In the genomic region with DNA sequence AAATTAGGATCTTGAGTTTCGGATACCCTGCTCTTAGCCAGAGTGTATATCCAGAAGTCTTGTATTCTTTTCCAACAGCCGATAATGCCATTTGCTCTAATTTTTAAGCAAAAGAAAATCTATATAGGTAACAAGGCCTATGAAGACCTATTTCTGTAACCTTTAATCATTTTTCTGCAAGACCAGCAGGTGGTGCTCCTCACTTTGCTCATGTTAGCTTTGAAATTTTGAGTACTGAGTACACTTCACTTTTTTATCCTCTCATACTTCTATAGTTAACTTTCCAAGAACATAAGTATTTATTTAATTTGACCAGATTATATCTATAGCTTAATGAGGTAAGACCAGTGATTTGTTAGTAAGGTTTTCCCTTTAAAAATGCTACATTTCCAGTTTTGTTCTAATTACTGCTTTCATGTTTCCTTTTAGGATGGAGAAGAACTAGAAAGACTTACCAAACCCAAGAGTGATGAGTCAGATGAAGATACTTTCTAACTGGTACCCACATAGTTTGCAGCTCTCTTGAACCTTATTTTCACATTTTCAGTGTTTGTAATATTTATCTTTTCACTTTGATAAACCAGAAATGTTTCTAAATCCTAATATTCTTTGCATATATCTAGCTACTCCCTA, we compare ENCODE assay signal across 7 cellular contexts. TPM values are rescaled to one million over a fixed set of nuclear protein-coding genes. Genes with fewer than 3 reads are reported as not detected.
A peak's percentile ranks its signal among the peaks of the same experiment; 100 is the strongest.
DNase-seq lines count a peak whose midpoint lies in the region; ATAC-seq and TF ChIP-seq lines count a peak whose summit lies in the region.

No MANE protein-coding gene starts in this region.

- H3K27me3 Mint-ChIP-seq in HFFc6 (ENCODE audit: insufficient read depth): no peaks in the 10 kb centered on the region; the same call in 1 of the 2 replicates

- H3K4me2 ChIP-seq in DOHH2 (ENCODE audit: low read length): no peak overlapping the region

- peak; percentile 70 for TF ChIP-seq CTCF in DOHH2 (IDR thresholded peaks at IDR 0.05; ENCODE audit: low read depth, low read length, poor library complexity, severe bottlenecking)
- TF ChIP-seq CTCF in HFFc6 (IDR thresholded peaks at IDR 0.05): peak; percentile 88
- TF ChIP-seq CTCF in ascending aorta (IDR thresholded peaks at IDR 0.05): peak in 2 of 3 experiments; percentile 42 to 58
- TF ChIP-seq CTCF in lower lobe of right lung (IDR thresholded peaks at IDR 0.05): peak; percentile 54

- H3K4me1 ChIP-seq in DOHH2 (ENCODE audit: control insufficient read depth, low read length) (peaks cover 25% of the 10 kb centered on the region), NT2/D1 (ENCODE audit: insufficient read depth, insufficient read length) (no peaks in the 10 kb centered on the region), ascending aorta (no peaks in the 10 kb centered on the region), lower lobe of right lung (no peaks in the 10 kb centered on the region)

- peaks cover 62% of the 10 kb centered on the region for H3K36me3 ChIP-seq in DOHH2 (ENCODE audit: control insufficient read depth, low read length)
- peaks cover 36% of the 10 kb centered on the region for H3K36me3 ChIP-seq in NT2/D1 (ENCODE audit: insufficient read depth, insufficient read length, low read length)
- H3K36me3 ChIP-seq in ascending aorta: peaks cover 9 to 55% of the 10 kb centered on the region in 2 donors
- H3K36me3 ChIP-seq in lower lobe of right lung: peaks cover 76% of the 10 kb centered on the region

- H3K4me1 Mint-ChIP-seq in HFFc6 (ENCODE audit: low read depth): peaks cover 45% of the 10 kb centered on the region

- H3K4me3 ChIP-seq in DOHH2 (ENCODE audit: low read length) (no peak overlapping the region), NT2/D1 (ENCODE audit: insufficient read length, low read depth) (no peak overlapping the region), ascending aorta (no peak overlapping the region), lower lobe of right lung (no peak overlapping the region)

- H3K9me3 ChIP-seq in DOHH2 (ENCODE audit: control insufficient read depth, insufficient read depth, low read length) (no peaks in the 10 kb centered on the region), NT2/D1 (ENCODE audit: insufficient read depth, low read length) (no peaks in the 10 kb centered on the region), ascending aorta (no peaks in the 10 kb centered on the region), lower lobe of right lung (no peaks in the 10 kb centered on the region)

- no peaks in the 10 kb centered on the region for H3K9me3 Mint-ChIP-seq in HFFc6

- no peaks in the 10 kb centered on the region for H4K20me1 ChIP-seq in DOHH2 (ENCODE audit: control insufficient read depth, insufficient read depth, low read depth, low read length)

- H3K36me3 Mint-ChIP-seq in HFFc6 (ENCODE audit: low read depth): peaks cover 4% of the 10 kb centered on the region

- intact Hi-C loops in ascending aorta (cut with DNase I): loop anchor here (5.0 kb wide), 3 partner anchors 60 to 400 kb away; a partner anchor contains a TSS
- intact Hi-C loops in lower lobe of right lung (cut with DNase I): no loop called here

- H3F3A ChIP-seq in DOHH2 (ENCODE audit: control insufficient read depth, insufficient read depth): no peaks in the 10 kb centered on the region

- H3K4me3 Mint-ChIP-seq in HFFc6: no peak overlapping the region

- no peak overlapping the region for H3K27ac ChIP-seq in DOHH2 (ENCODE audit: low read depth, low read length)
- H3K27ac ChIP-seq in ascending aorta: no peak overlapping the region
- no peak overlapping the region for H3K27ac ChIP-seq in lower lobe of right lung

- H3K9me2 ChIP-seq in DOHH2 (replicated peaks; ENCODE audit: control insufficient read depth, low read length): no peaks in the 10 kb centered on the region

- no peak overlapping the region for H3K27ac Mint-ChIP-seq in HFFc6

- H3K79me2 ChIP-seq in DOHH2 (ENCODE audit: control insufficient read depth, low read length): no peaks in the 10 kb centered on the region

- H3K27me3 ChIP-seq in DOHH2 (ENCODE audit: control insufficient read depth, low read length) (no peaks in the 10 kb centered on the region), NT2/D1 (ENCODE audit: insufficient read depth, insufficient read length) (no peaks in the 10 kb centered on the region), ascending aorta (no peaks in the 10 kb centered on the region), lower lobe of right lung (ENCODE audit: low read depth) (no peaks in the 10 kb centered on the region)

- no peak overlapping the region for H3K9ac ChIP-seq in NT2/D1 (ENCODE audit: insufficient read length, low read depth)

- ATAC-seq in lower lobe of right lung: peak; percentile 39 to 55
- no peak for ATAC-seq in GM19351 (IDR thresholded peaks at IDR 0.05; ENCODE audit: unreplicated experiment)

- DNase-seq in HFFc6 (peak; percentile 71), NT2/D1 (ENCODE audit: low read depth, low spot score) (peak; percentile 39), ascending aorta (ENCODE audit: low spot score in 2 of 2) (no peak), lower lobe of right lung (no peak), cortex of kidney (lab: John Stamatoyannopoulos, UW) (no peak)

RNA-seq across cellular contexts. Expression of a gene that starts 20.5 kb away (rescaled TPM):
- total RNA-seq in HFFc6 (2021; fragmentation: NEBNext Ultra II Directional; extraction: Animal tissue kit (Norgen Biotek cat#: 25700)): 10 to 100 TPM; 29.2 to 37.3 (median 35.0) TPM
- total RNA-seq in ascending aorta (20.8 TPM), lower lobe of right lung (37.4 TPM)

RNA-seq across cellular contexts. Expression of a gene that starts 20.6 kb away (rescaled TPM):
- 10 to 100 TPM; 61.8 to 75.9 (median 71.5) TPM for total RNA-seq in HFFc6 (2021; fragmentation: NEBNext Ultra II Directional; extraction: Animal tissue kit (Norgen Biotek cat#: 25700))
- total RNA-seq in ascending aorta (73.3 TPM), lower lobe of right lung (58.4 TPM)

RNA-seq across cellular contexts. Expression of a gene that starts 58.6 kb away (rescaled TPM):
- total RNA-seq in HFFc6 (2021; fragmentation: NEBNext Ultra II Directional; extraction: Animal tissue kit (Norgen Biotek cat#: 25700)): 100 to 1,000 TPM; 326 to 388 (median 358) TPM
- 160 TPM for total RNA-seq in ascending aorta
- total RNA-seq in lower lobe of right lung: 148 TPM

Comparison
In these comparisons a context has a peak if more than half of its experiments do, and no peak if none do; other contexts are left out.
1. DNase-seq: peak in HFFc6 (single experiment) and NT2/D1 (single experiment); none in ascending aorta (0 of 2), lower lobe of right lung (single experiment) and cortex of kidney (single experiment).
2. Peak in every context shown above with its lines, with median percentiles within 50 percentile points of each other: CTCF ChIP-seq.